ENCODE assay signal across 8 cellular contexts in genomic region chr20:17536944-17537444, GRCh38. TPM values are rescaled to one million over a fixed set of nuclear protein-coding genes. Genes with fewer than 3 reads are reported as not detected.
A peak's percentile ranks its signal among the peaks of the same experiment; 100 is the strongest.
DNase-seq lines count a peak whose midpoint lies in the region; ATAC-seq and TF ChIP-seq lines count a peak whose summit lies in the region.

No MANE protein-coding gene starts in this region.

- CTCF ChIA-PET in PC-3 (lab: Charles Lee), result interaction anchor here (0.6 to 1.3 kb wide), 5 partner anchors 34 to 335 kb away, joined by 3 to 8 read pairs (median 7); no protein-coding TSS in a partner anchor

- no peaks in the 10 kb centered on the region for H4K20me1 ChIP-seq in PC-3 (ENCODE audit: low read length)

- DNase-seq in DMS53 (lab: John Stamatoyannopoulos, UW), result peak; percentile 94
- DNase-seq in KBM-7, result peak; percentile 88
- peak; percentile 91 for DNase-seq in PC-3
- DNase-seq in activated T-cell treated with anti-CD3 and anti-CD28 coated beads, Interleukin-2, amount 50 U/mL, for 1 hour, result peak; percentile 61
- DNase-seq in fibroblast of gingiva (ENCODE audit: low read depth), result peak; percentile 65
- DNase-seq in neuronal stem cell (ENCODE audit: low spot score), result peak; percentile 56
- peak; percentile 81 to 84 for DNase-seq in suprapubic skin (ENCODE audit: low spot score in 2 of 2)

- H3K4me3 ChIP-seq in PC-3 (ENCODE audit: low read length) (no peak overlapping the region), neuronal stem cell (ENCODE audit: low read length in 2 of 2) (no peak overlapping the region), suprapubic skin (no peak overlapping the region)

- no peak overlapping the region for H2BK12ac ChIP-seq in neuronal stem cell (ENCODE audit: low read length)

- in situ Hi-C loops in KBM-7 (cut with MboI; ENCODE audit: low pct_unique_long_range_greater_than_20kb, low sequenced_read_pairs), result no loop called here

- H4K8ac ChIP-seq in neuronal stem cell (ENCODE audit: low read depth, low read length), result no peak overlapping the region

- H3K9me2 ChIP-seq in PC-3 (replicated peaks; ENCODE audit: low read length), result no peaks in the 10 kb centered on the region

- H3K4me2 ChIP-seq in PC-3 (ENCODE audit: low read length), result no peak overlapping the region
- no peak overlapping the region for H3K4me2 ChIP-seq in neuronal stem cell (ENCODE audit: insufficient read depth, low read length, poor library complexity, severe bottlenecking)

- H3K14ac ChIP-seq in neuronal stem cell (ENCODE audit: low read length), result no peak overlapping the region

- no peak overlapping the region for H3K23ac ChIP-seq in neuronal stem cell (ENCODE audit: low read depth, low read length, poor library complexity)

- H2AFZ ChIP-seq in PC-3 (ENCODE audit: low read length) (peak overlapping the region; percentile 67), neuronal stem cell (ENCODE audit: low read length) (no peak overlapping the region)

- no peaks in the 10 kb centered on the region for H3K79me2 ChIP-seq in PC-3 (ENCODE audit: low read length)

- no peaks in the 10 kb centered on the region for H3K79me1 ChIP-seq in neuronal stem cell (ENCODE audit: low read depth, low read length)

- H3F3A ChIP-seq in PC-3 (ENCODE audit: low read length, unreplicated experiment), result no peaks in the 10 kb centered on the region

- peaks cover 23% of the 10 kb centered on the region for H3K4me1 ChIP-seq in PC-3 (ENCODE audit: insufficient read depth, low read length)
- peaks cover 6% of the 10 kb centered on the region in 2 donors for H3K4me1 ChIP-seq in neuronal stem cell (ENCODE audit: control insufficient read depth in 2 of 2, insufficient read depth in 1 of 2, low read depth in 1 of 2, low read length in 2 of 2)
- peaks cover 19% of the 10 kb centered on the region for H3K4me1 ChIP-seq in suprapubic skin

- intact Hi-C loops in PC-3 (cut with micrococcal nuclease), result loop anchor here (1.0 to 10.0 kb wide), 5 partner anchors 20 to 458 kb away; no protein-coding TSS in a partner anchor

- H2BK5ac ChIP-seq in neuronal stem cell (ENCODE audit: low read length), result no peak overlapping the region

- H3K27me3 ChIP-seq in PC-3 (ENCODE audit: low read length) (no peaks in the 10 kb centered on the region), neuronal stem cell (ENCODE audit: control insufficient read depth in 3 of 3, insufficient read depth in 3 of 3, low read depth in 1 of 3, low read length in 3 of 3) (peaks cover 0 to 43% (median 16%) of the 10 kb centered on the region in 3 experiments), suprapubic skin (no peaks in the 10 kb centered on the region)

- no peak overlapping the region for H3K18ac ChIP-seq in neuronal stem cell (ENCODE audit: low read length)

- no peak for TF ChIP-seq EP300 in suprapubic skin (IDR thresholded peaks at IDR 0.05)

- no peak for TF ChIP-seq POLR2A in suprapubic skin (IDR thresholded peaks at IDR 0.05)

- no peaks in the 10 kb centered on the region for H3K9me3 ChIP-seq in PC-3 (ENCODE audit: low read length)
- no peaks in the 10 kb centered on the region for H3K9me3 ChIP-seq in neuronal stem cell (replicated peaks in 1 of 2; ENCODE audit: control insufficient read depth in 2 of 2, insufficient read depth in 1 of 2, low read depth in 1 of 2, low read length in 2 of 2)
- H3K9me3 ChIP-seq in suprapubic skin, result no peaks in the 10 kb centered on the region

- no peak overlapping the region for H2BK15ac ChIP-seq in neuronal stem cell (ENCODE audit: low read length)

- no peak overlapping the region for H2AK5ac ChIP-seq in neuronal stem cell (ENCODE audit: low read depth, low read length)

- H3K27ac ChIP-seq in PC-3 (ENCODE audit: low read length) (no peak overlapping the region), neuronal stem cell (replicated peaks; ENCODE audit: low read length) (no peak overlapping the region), suprapubic skin (no peak overlapping the region)

- H3K9ac ChIP-seq in PC-3 (ENCODE audit: low read length) (no peak overlapping the region), neuronal stem cell (ENCODE audit: low read depth, low read length, poor library complexity) (no peak overlapping the region)

- TF ChIP-seq CTCF in PC-3 (conservative IDR thresholded peaks at IDR 0.05; ENCODE audit: low read depth, low read length) (peak; percentile 98), suprapubic skin (IDR thresholded peaks at IDR 0.05) (peak; percentile 87 to 97)

- no peak overlapping the region for H3K4ac ChIP-seq in neuronal stem cell (ENCODE audit: low read length)

- H4K91ac ChIP-seq in neuronal stem cell (ENCODE audit: low read depth, low read length, poor library complexity), result no peak overlapping the region

- BruUV-seq in PC-3 (replicated peaks; lab: Mats Ljungman, UMichigan), result no TSS peak

- H3K36me3 ChIP-seq in PC-3 (ENCODE audit: low read depth, low read length), result no peaks in the 10 kb centered on the region
- H3K36me3 ChIP-seq in neuronal stem cell (replicated peaks in 1 of 2; ENCODE audit: control insufficient read depth in 2 of 2, insufficient read depth in 2 of 2, low read length in 2 of 2), result no peaks in the 10 kb centered on the region
- no peaks in the 10 kb centered on the region for H3K36me3 ChIP-seq in suprapubic skin

- ATAC-seq in GM21528 (IDR thresholded peaks at IDR 0.05; ENCODE audit: low FRiP score, unreplicated experiment) (peak; percentile 76), PC-3 (peak; percentile 94)

- no peak overlapping the region for H2BK120ac ChIP-seq in neuronal stem cell (ENCODE audit: low read depth, low read length)

- no CpG with 5 or more reads among the region's 6 CpGs for WGBS in neuronal stem cell (ENCODE audit: extremely low coverage in 2 of 2, insufficient read length in 2 of 2, insufficient replicate concordance in 1 of 2), 2 donors
- WGBS in suprapubic skin, result 31% methylated on average over 6 of the region's 6 CpGs

- POLR2A ChIA-PET in PC-3 (lab: Charles Lee; ENCODE audit: unreplicated experiment), result interaction anchor here (0.7 kb wide), 1 partner anchor 33 kb away, joined by 3 read pairs; the partner anchor contains the start of gene DSTN

RNA-seq across cellular contexts. Expression of gene BFSP1, which starts 5.8 kb away (rescaled TPM):
- total RNA-seq in PC-3 (2014; rRNA removed) (2.2 and 2.7 TPM in 2 replicates), suprapubic skin (1 to 10 TPM in 3 of 4 donors, under 1 TPM in 1; 0.85 to 1.7 (median 1.4) TPM)
- polyA plus RNA-seq in neuronal stem cell (2013, experiment 1 of 2), result 0.18 TPM
- polyA plus RNA-seq in neuronal stem cell (2013, experiment 2 of 2), result 0.17 TPM

RNA-seq across cellular contexts. Expression of gene DSTN, which starts 32.9 kb away (rescaled TPM):
- 177 and 182 TPM in 2 replicates for total RNA-seq in PC-3 (2014; rRNA removed)
- polyA plus RNA-seq in neuronal stem cell (2013, experiment 1 of 2), result 252 TPM
- 243 TPM for polyA plus RNA-seq in neuronal stem cell (2013, experiment 2 of 2)
- total RNA-seq in suprapubic skin, result 100 to 1,000 TPM; 186 to 301 (median 258) TPM
